In the genomic region with DNA sequence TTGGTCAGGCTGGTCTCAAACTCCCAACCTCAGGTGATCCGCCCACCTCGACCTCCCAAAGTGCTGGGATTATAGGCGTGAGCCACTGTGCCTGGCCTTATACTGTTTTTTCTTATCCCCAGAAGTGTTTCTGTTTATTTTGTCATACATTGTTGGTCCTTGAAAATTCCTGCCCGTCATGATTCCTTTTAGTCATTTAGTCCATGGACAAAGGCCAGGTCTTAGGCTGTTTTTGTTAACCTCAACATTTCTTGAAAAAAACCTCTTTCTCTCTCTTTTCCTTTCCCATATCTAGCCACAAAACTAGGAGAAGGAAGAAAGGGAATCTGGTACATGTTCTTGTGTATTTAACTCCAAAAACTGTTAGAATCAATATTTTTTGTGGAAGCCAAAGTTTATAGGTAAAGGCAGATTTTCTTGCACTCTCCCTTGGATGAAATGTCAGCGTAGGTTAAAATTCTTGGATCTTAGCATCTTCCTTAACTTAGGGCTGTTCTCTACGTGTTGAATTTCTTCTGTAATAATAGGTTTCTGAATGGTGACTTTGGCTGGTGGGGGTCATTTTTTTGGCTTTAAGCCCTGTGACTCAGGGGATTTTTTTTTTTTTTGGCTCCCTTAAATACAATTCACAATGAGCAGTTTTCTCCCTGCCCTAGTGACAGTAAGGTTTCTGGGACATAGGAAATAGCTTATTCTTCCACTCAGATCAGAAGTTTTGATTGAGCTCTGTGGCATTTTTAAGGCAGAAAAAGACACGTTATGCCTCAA, we compare ENCODE assay signal across 29 cellular contexts.
A peak's percentile ranks its signal among the peaks of the same experiment; 100 is the strongest.
DNase-seq lines count a peak whose midpoint lies in the region; ATAC-seq and TF ChIP-seq lines count a peak whose summit lies in the region.
"Had no signal": no experiment of that assay in that cellular context is flagged by ENCODE, and none has a peak within 500 bp of the region (broad histone marks: within the 10 kb centered on the region; RNA-seq: fewer than 3 reads in every experiment).

No MANE protein-coding gene starts in this region.

- H3K4me1 ChIP-seq in adrenal gland (replicated peaks in 1 of 2): peaks cover 20 to 25% of the 10 kb centered on the region in 2 donors

- H3K27ac Mint-ChIP-seq in glutamatergic neuron (ENCODE audit: unreplicated experiment): peak overlapping the region; percentile 82
- peak overlapping the region; percentile 51 for H3K27ac Mint-ChIP-seq in type B pancreatic cell
- no peak overlapping the region for H3K27ac Mint-ChIP-seq in natural killer cell treated with Interleukin-12 subunit alpha and Interleukin-12 subunit beta and Interleukin-15 and Interleukin-18, amount 100 ng/mL, for 72 hours
- H3K27ac Mint-ChIP-seq: activated CD4-positive, alpha-beta T cell treated with anti-CD3 and anti-CD28 coated beads for 36 hours; activated CD8-positive, alpha-beta T cell treated with anti-CD3 and anti-CD28 coated beads for 36 hours; activated naive CD4-positive, alpha-beta T cell treated with anti-CD3 and anti-CD28 coated beads, Interleukin-2, amount 10 ng/mL, durations not matched to agents 7 days and 5 days; activated T-helper 17 cell treated with anti-CD3 and anti-CD28 coated beads, Interleukin-2, amount 50 U/mL, for 72 hours had no signal

- peak; percentile 81 for DNase-seq in H4 (ENCODE audit: low spot score)
- peak in 2 of 7 donors; percentile 13 to 32 for DNase-seq in adrenal gland
- no peak for DNase-seq in glutamatergic neuron
- no peak for DNase-seq in type B pancreatic cell (ENCODE audit: extremely low spot score, unreplicated experiment)
- no peak for DNase-seq in natural killer cell treated with Interleukin-12 subunit alpha and Interleukin-12 subunit beta and Interleukin-15 and Interleukin-18, amount 100 ng/mL, for 72 hours (ENCODE audit: low spot score)
- DNase-seq in DMS53 (lab: John Stamatoyannopoulos, UW): no peak
- DNase-seq: activated CD4-positive, alpha-beta T cell treated with anti-CD3 and anti-CD28 coated beads for 36 hours; activated CD8-positive, alpha-beta memory T cell treated with anti-CD3 and anti-CD28 coated beads, Interleukin-2, amount 50 U/mL, for 48 hours; activated CD8-positive, alpha-beta T cell treated with anti-CD3 and anti-CD28 coated beads for 36 hours; activated naive CD4-positive, alpha-beta T cell treated with anti-CD3 and anti-CD28 coated beads, Interleukin-2, amount 10 ng/mL, durations not matched to agents 7 days and 5 days; amniotic stem cell; effector memory CD4-positive, alpha-beta T cell; GOT3; heart right ventricle; KG1; kidney; MG63; NCI-H2029; NCI-H226; psoas muscle; SIG-M5; stimulated activated CD4-positive, alpha-beta T cell treated with anti-CD3 and anti-CD28 coated beads, Interleukin-15, amount 100 ng/mL, for 24 hours; stimulated activated CD4-positive, alpha-beta T cell treated with anti-CD3 and anti-CD28 coated beads, Interleukin-4, amount 100 ng/mL, for 4 hours; T-helper 9 cell; trophoblast cell had no signal

- intact Hi-C loops in adrenal gland (cut with DNase I): no loop called here

- TF ChIP-seq CTCF in adrenal gland (IDR thresholded peaks at IDR 0.05) (no peak), glutamatergic neuron (IDR thresholded peaks at IDR 0.05; ENCODE audit: partially characterized antibody, unreplicated experiment) (no peak), type B pancreatic cell (conservative IDR thresholded peaks at IDR 0.05) (no peak)

- H3K27ac ChIP-seq in adrenal gland: peak overlapping the region in 4 of 5 donors; percentile 24 to 79 (median 67)
- H3K27ac ChIP-seq: coronary artery, psoas muscle had no signal

- H3K36me3 Mint-ChIP-seq in glutamatergic neuron (ENCODE audit: unreplicated experiment): no peaks in the 10 kb centered on the region
- H3K36me3 Mint-ChIP-seq in type B pancreatic cell: no peaks in the 10 kb centered on the region
- no peaks in the 10 kb centered on the region for H3K36me3 Mint-ChIP-seq in natural killer cell treated with Interleukin-12 subunit alpha and Interleukin-12 subunit beta and Interleukin-15 and Interleukin-18, amount 100 ng/mL, for 72 hours
- H3K36me3 Mint-ChIP-seq: activated naive CD4-positive, alpha-beta T cell treated with anti-CD3 and anti-CD28 coated beads, Interleukin-2, amount 10 ng/mL, durations not matched to agents 7 days and 5 days had no signal

- no peaks in the 10 kb centered on the region for H3K27me3 ChIP-seq in adrenal gland
- H3K27me3 ChIP-seq: cardiac muscle cell, heart right ventricle, MG63 had no signal

- H3K9me3 Mint-ChIP-seq in glutamatergic neuron (ENCODE audit: unreplicated experiment): no peaks in the 10 kb centered on the region
- H3K9me3 Mint-ChIP-seq in type B pancreatic cell: no peaks in the 10 kb centered on the region
- H3K9me3 Mint-ChIP-seq in natural killer cell treated with Interleukin-12 subunit alpha and Interleukin-12 subunit beta and Interleukin-15 and Interleukin-18, amount 100 ng/mL, for 72 hours: no peaks in the 10 kb centered on the region
- H3K9me3 Mint-ChIP-seq: activated CD8-positive, alpha-beta T cell treated with anti-CD3 and anti-CD28 coated beads for 36 hours; activated naive CD4-positive, alpha-beta T cell treated with anti-CD3 and anti-CD28 coated beads, Interleukin-2, amount 10 ng/mL, durations not matched to agents 7 days and 5 days; activated T-helper 17 cell treated with anti-CD3 and anti-CD28 coated beads, Interleukin-2, amount 50 U/mL, for 72 hours had no signal

- H3K4me3 ChIP-seq in adrenal gland: no peak overlapping the region
- H3K4me3 ChIP-seq: cardiac muscle cell, coronary artery, heart right ventricle, MG63, psoas muscle had no signal

- H3K36me3 ChIP-seq in adrenal gland (replicated peaks in 1 of 2): no peaks in the 10 kb centered on the region
- H3K36me3 ChIP-seq: cardiac muscle cell, heart right ventricle, MG63 had no signal

- H3K4me1 Mint-ChIP-seq in glutamatergic neuron (ENCODE audit: low read depth, unreplicated experiment) (peaks cover 30% of the 10 kb centered on the region), type B pancreatic cell (ENCODE audit: unreplicated experiment) (peaks cover 43% of the 10 kb centered on the region)
- no peaks in the 10 kb centered on the region for H3K4me1 Mint-ChIP-seq in natural killer cell treated with Interleukin-12 subunit alpha and Interleukin-12 subunit beta and Interleukin-15 and Interleukin-18, amount 100 ng/mL, for 72 hours (ENCODE audit: low read depth in 2 of 2)
- H3K4me1 Mint-ChIP-seq: activated CD4-positive, alpha-beta T cell treated with anti-CD3 and anti-CD28 coated beads for 36 hours; activated naive CD4-positive, alpha-beta T cell treated with anti-CD3 and anti-CD28 coated beads, Interleukin-2, amount 10 ng/mL, durations not matched to agents 7 days and 5 days; activated T-helper 17 cell treated with anti-CD3 and anti-CD28 coated beads, Interleukin-2, amount 50 U/mL, for 72 hours had no signal

- H3K9me3 ChIP-seq in adrenal gland (replicated peaks in 1 of 3): no peaks in the 10 kb centered on the region
- H3K9me3 ChIP-seq: heart right ventricle, MG63, psoas muscle had no signal

- H3K27me3 Mint-ChIP-seq in glutamatergic neuron (ENCODE audit: unreplicated experiment): peaks cover 3% of the 10 kb centered on the region
- H3K27me3 Mint-ChIP-seq in type B pancreatic cell: no peaks in the 10 kb centered on the region
- H3K27me3 Mint-ChIP-seq in natural killer cell treated with Interleukin-12 subunit alpha and Interleukin-12 subunit beta and Interleukin-15 and Interleukin-18, amount 100 ng/mL, for 72 hours: no peaks in the 10 kb centered on the region
- H3K27me3 Mint-ChIP-seq: activated CD4-positive, alpha-beta T cell treated with anti-CD3 and anti-CD28 coated beads for 36 hours; activated CD8-positive, alpha-beta T cell treated with anti-CD3 and anti-CD28 coated beads for 36 hours; activated naive CD4-positive, alpha-beta T cell treated with anti-CD3 and anti-CD28 coated beads, Interleukin-2, amount 10 ng/mL, durations not matched to agents 7 days and 5 days; activated T-helper 17 cell treated with anti-CD3 and anti-CD28 coated beads, Interleukin-2, amount 50 U/mL, for 72 hours had no signal

- TF ChIP-seq POLR2A in adrenal gland (IDR thresholded peaks at IDR 0.05): no peak

- H3K4me3 Mint-ChIP-seq in glutamatergic neuron (ENCODE audit: unreplicated experiment) (peak overlapping the region; percentile 38), type B pancreatic cell (peak overlapping the region; percentile 50)
- H3K4me3 Mint-ChIP-seq in natural killer cell treated with Interleukin-12 subunit alpha and Interleukin-12 subunit beta and Interleukin-15 and Interleukin-18, amount 100 ng/mL, for 72 hours: no peak overlapping the region
- H3K4me3 Mint-ChIP-seq: activated CD4-positive, alpha-beta T cell treated with anti-CD3 and anti-CD28 coated beads for 36 hours; activated CD8-positive, alpha-beta T cell treated with anti-CD3 and anti-CD28 coated beads for 36 hours; activated naive CD4-positive, alpha-beta T cell treated with anti-CD3 and anti-CD28 coated beads, Interleukin-2, amount 10 ng/mL, durations not matched to agents 7 days and 5 days; activated T-helper 17 cell treated with anti-CD3 and anti-CD28 coated beads, Interleukin-2, amount 50 U/mL, for 72 hours had no signal

- 42 to 46% (median 42%) methylated on average over 7 of the region's 7 CpGs for WGBS in adrenal gland, 4 donors

- no peak for ATAC-seq in natural killer cell treated with Interleukin-12 subunit alpha and Interleukin-12 subunit beta and Interleukin-15 and Interleukin-18, amount 100 ng/mL, for 72 hours
- ATAC-seq in GM19467 (IDR thresholded peaks at IDR 0.05; ENCODE audit: unreplicated experiment): no peak
- ATAC-seq: activated CD4-positive, alpha-beta T cell treated with anti-CD3 and anti-CD28 coated beads for 36 hours; activated CD8-positive, alpha-beta T cell treated with anti-CD3 and anti-CD28 coated beads for 36 hours; activated T-helper 17 cell treated with anti-CD3 and anti-CD28 coated beads, Interleukin-2, amount 50 U/mL, for 72 hours; heart right ventricle; psoas muscle had no signal

Comparison
In these comparisons a context has a peak if more than half of its experiments do, and no peak if none do; other contexts are left out.
1. H3K27ac Mint-ChIP-seq: peak in glutamatergic neuron (single experiment) and type B pancreatic cell (single experiment); none in natural killer cell treated with Interleukin-12 subunit alpha and Interleukin-12 subunit beta and Interleukin-15 and Interleukin-18, amount 100 ng/mL, for 72 hours (0 of 2).